ENCODE assay signal across 3 cellular contexts in the genomic region with DNA sequence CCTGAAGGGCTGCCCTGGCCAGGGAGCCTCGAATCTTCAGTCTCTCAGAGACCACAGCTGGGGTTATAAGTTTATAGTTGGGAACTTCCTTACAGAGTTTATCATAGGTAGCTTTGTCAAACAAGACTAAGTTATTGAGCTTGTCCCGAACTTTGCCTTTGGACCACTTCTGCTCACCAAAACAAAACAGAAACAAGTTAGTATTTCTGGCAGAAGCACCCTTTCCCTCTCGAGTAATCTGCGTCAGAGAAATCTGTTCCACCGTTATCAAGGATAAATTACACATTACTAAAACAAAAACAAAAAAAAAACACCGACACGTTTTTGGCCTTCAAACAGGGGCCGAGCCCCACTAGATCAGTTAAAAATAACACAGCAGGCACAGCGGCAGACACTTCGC. TPM values are rescaled to one million over a fixed set of nuclear protein-coding genes. Genes with fewer than 3 reads are reported as not detected.
DNase-seq lines count a peak whose midpoint lies in the region; TF ChIP-seq lines count a peak whose summit lies in the region.
"Not testable (repeated sequence)": the region's sequence is repeated elsewhere in the genome, so short reads cannot be mapped to it uniquely, and the experiment has no call there.

No MANE protein-coding gene starts in this region.

- intact Hi-C loops in dorsolateral prefrontal cortex (cut with DNase I): loop anchor here in 1 of 2 donors (5.0 kb wide), 2 partner anchors 40 to 80 kb away; partner anchors contain the start of gene HYOU1

- not testable (repeated sequence) for H3K9me3 ChIP-seq in Peyer's patch; mucosa of stomach (ENCODE audit: control insufficient read depth, low read length)

- H3K36me3 ChIP-seq in Peyer's patch: peaks cover 0 to 48% (median 7%) of the 10 kb centered on the region in 3 donors
- peaks cover 14% of the 10 kb centered on the region for H3K36me3 ChIP-seq in mucosa of stomach (ENCODE audit: control insufficient read depth, insufficient read depth, low read length)

- H3K9ac ChIP-seq in mucosa of stomach (ENCODE audit: low read length): peak overlapping the region; percentile 97

- peaks cover 0 to 52% (median 18%) of the 10 kb centered on the region in 4 donors for H3K4me1 ChIP-seq in Peyer's patch
- H3K4me1 ChIP-seq in mucosa of stomach (ENCODE audit: control insufficient read depth, insufficient read depth, low read length): peaks cover 35% of the 10 kb centered on the region

- not testable (repeated sequence) for H3K27me3 ChIP-seq in Peyer's patch; dorsolateral prefrontal cortex; mucosa of stomach (ENCODE audit: control insufficient read depth, insufficient read depth, low read length)

- DNase-seq in Peyer's patch, dorsolateral prefrontal cortex: not testable (repeated sequence)

- peak overlapping the region; percentile 66 to 95 (median 80) for H3K4me3 ChIP-seq in Peyer's patch
- peak overlapping the region; percentile 61 to 100 (median 93) for H3K4me3 ChIP-seq in dorsolateral prefrontal cortex
- H3K4me3 ChIP-seq in mucosa of stomach (ENCODE audit: low read length): peak overlapping the region; percentile 92

- not testable (repeated sequence) for TF ChIP-seq POLR2A in Peyer's patch (IDR thresholded peaks at IDR 0.05)

- peak overlapping the region; percentile 89 to 99 (median 97) for H3K27ac ChIP-seq in Peyer's patch
- peak overlapping the region in 37 of 59 donors; percentile 85 to 99 (median 95) for H3K27ac ChIP-seq in dorsolateral prefrontal cortex

- TF ChIP-seq CTCF in Peyer's patch (IDR thresholded peaks at IDR 0.05); dorsolateral prefrontal cortex (IDR thresholded peaks at IDR 0.05 in 54 of 56, conservative IDR thresholded peaks at IDR 0.05 in 2 of 56; ENCODE audit: low read depth in 1 of 56, partially characterized antibody in 56 of 56): not testable (repeated sequence)

RNA-seq across cellular contexts. Expression of gene RPS25, which starts 0.8 kb away (rescaled TPM):
- total RNA-seq in Peyer's patch: 1,000 to 10,000 TPM in 1 of 4 donors, 100 to 1,000 TPM in 3; 369 to 1,310 (median 750) TPM
- total RNA-seq in dorsolateral prefrontal cortex: 100 to 1,000 TPM; 267 to 575 (median 429) TPM

RNA-seq across cellular contexts. Expression of gene TRAPPC4, which starts 1.2 kb away (rescaled TPM):
- 100 to 1,000 TPM in 1 of 4 donors, 10 to 100 TPM in 3; 52.8 to 104 (median 77.8) TPM for total RNA-seq in Peyer's patch
- 10 to 100 TPM; 29.3 to 71.5 (median 49.7) TPM for total RNA-seq in dorsolateral prefrontal cortex

RNA-seq across cellular contexts. Expression of gene SLC37A4, which starts 13.3 kb away (rescaled TPM):
- total RNA-seq in Peyer's patch (100 to 1,000 TPM in 3 of 4 donors, 10 to 100 TPM in 1; 18.2 to 253 (median 209) TPM), dorsolateral prefrontal cortex (10 to 100 TPM in 100 of 120 experiments, 1 to 10 TPM in 20; 6.9 to 20.8 (median 12.6) TPM)

RNA-seq across cellular contexts. Expression of gene CENATAC, which starts 19.4 kb away (rescaled TPM):
- total RNA-seq in Peyer's patch (100 to 1,000 TPM in 3 of 4 donors, 10 to 100 TPM in 1; 66.4 to 192 (median 105) TPM), dorsolateral prefrontal cortex (100 to 1,000 TPM in 1 of 120 experiments, 10 to 100 TPM in 119; 37.7 to 109 (median 64.9) TPM)

RNA-seq across cellular contexts. Expression of gene HYOU1, which starts 39.6 kb away (rescaled TPM):
- total RNA-seq in Peyer's patch (10 to 100 TPM; 65.2 to 97.7 (median 66.9) TPM), dorsolateral prefrontal cortex (100 to 1,000 TPM in 118 of 120 experiments, 10 to 100 TPM in 2; 94.9 to 199 (median 139) TPM)
